In the genomic region with DNA sequence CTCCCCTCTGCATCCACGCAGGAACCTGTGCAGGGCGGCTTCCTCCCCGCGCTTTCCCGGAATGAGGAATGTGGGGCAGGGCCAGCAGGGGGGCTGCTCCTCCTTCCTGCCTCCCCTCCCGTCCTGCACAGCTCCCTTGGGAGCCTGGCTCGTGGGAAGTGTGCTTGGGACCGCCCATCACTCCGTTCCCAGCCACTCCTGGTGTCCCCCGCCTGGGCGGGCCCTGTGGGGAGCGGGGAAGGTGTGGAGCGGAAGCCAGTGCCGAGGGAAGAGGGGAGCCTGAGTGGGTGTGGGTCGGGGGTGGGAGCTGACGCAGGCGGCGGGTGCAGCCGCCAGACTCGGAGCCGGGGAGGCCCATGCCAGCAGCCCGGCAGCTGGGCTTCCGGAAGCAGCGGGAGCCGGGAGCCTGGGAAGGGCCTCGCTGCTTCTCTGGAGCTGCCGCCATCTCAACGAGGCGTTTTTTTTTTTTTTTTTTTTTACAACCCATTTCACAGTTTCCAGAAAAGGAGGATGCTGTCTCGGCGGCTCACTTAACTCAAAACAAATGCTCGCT, we compare ENCODE assay signal across 1 cellular context.
TF ChIP-seq lines count a peak whose summit lies in the region.

No MANE protein-coding gene starts in this region.

TF ChIP-seq in A549, 52 proteins besides CTCF, POLR2A, EP300 and RAD21 (continued from another document):
- TF ChIP-seq, protein P1, sequence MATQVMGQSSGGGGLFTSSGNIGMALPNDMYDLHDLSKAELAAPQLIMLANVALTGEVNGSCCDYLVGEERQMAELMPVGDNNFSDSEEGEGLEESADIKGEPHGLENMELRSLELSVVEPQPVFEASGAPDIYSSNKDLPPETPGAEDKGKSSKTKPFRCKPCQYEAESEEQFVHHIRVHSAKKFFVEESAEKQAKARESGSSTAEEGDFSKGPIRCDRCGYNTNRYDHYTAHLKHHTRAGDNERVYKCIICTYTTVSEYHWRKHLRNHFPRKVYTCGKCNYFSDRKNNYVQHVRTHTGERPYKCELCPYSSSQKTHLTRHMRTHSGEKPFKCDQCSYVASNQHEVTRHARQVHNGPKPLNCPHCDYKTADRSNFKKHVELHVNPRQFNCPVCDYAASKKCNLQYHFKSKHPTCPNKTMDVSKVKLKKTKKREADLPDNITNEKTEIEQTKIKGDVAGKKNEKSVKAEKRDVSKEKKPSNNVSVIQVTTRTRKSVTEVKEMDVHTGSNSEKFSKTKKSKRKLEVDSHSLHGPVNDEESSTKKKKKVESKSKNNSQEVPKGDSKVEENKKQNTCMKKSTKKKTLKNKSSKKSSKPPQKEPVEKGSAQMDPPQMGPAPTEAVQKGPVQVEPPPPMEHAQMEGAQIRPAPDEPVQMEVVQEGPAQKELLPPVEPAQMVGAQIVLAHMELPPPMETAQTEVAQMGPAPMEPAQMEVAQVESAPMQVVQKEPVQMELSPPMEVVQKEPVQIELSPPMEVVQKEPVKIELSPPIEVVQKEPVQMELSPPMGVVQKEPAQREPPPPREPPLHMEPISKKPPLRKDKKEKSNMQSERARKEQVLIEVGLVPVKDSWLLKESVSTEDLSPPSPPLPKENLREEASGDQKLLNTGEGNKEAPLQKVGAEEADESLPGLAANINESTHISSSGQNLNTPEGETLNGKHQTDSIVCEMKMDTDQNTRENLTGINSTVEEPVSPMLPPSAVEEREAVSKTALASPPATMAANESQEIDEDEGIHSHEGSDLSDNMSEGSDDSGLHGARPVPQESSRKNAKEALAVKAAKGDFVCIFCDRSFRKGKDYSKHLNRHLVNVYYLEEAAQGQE (IDR thresholded peaks at IDR 0.05) = no peak
- TF ChIP-seq NFE2L2 (conservative IDR thresholded peaks at IDR 0.05; ENCODE audit: low read length) = no peak
TF ChIP-seq in A549: peak in this region for 11.
